Comparison of ENCODE assay signal across 21 cellular contexts in genomic region chr9:78676623-78677022, GRCh38.
DNase-seq lines count a peak whose midpoint lies in the region; ATAC-seq and TF ChIP-seq lines count a peak whose summit lies in the region.
"Had no signal": no experiment of that assay in that cellular context is flagged by ENCODE, and none has a peak within 500 bp of the region (broad histone marks: within the 10 kb centered on the region; RNA-seq: fewer than 3 reads in every experiment).

No MANE protein-coding gene starts in this region.

- H2AK9ac ChIP-seq in IMR-90 (replicated peaks; ENCODE audit: low read depth, low read length, poor library complexity) = no peak overlapping the region

- no peak overlapping the region for H4K91ac ChIP-seq in IMR-90 (ENCODE audit: insufficient read depth, low read depth, low read length)

- peak overlapping the region; percentile 67; the same call in 1 of the 2 replicates for H3K4me2 ChIP-seq in IMR-90 (ENCODE audit: low read depth, low read length)
- H3K4me2 ChIP-seq in osteoblast (ENCODE audit: insufficient read depth, low read length) = peak overlapping the region; percentile 25

- H2AFZ ChIP-seq in IMR-90 (replicated peaks; ENCODE audit: low read length, poor library complexity) (no peak overlapping the region), osteoblast (ENCODE audit: low read length) (no peak overlapping the region)

- no peak overlapping the region for H3K9ac ChIP-seq in IMR-90 (ENCODE audit: low read depth, low read length)

- H3K27ac ChIP-seq in IMR-90 (ENCODE audit: insufficient read depth, low read length) = no peak overlapping the region
- H3K27ac ChIP-seq in osteoblast (ENCODE audit: low read depth, low read length) = peak overlapping the region; percentile 76
- no peak overlapping the region for H3K27ac ChIP-seq in adrenal gland
- H3K27ac ChIP-seq: cardiac muscle cell had no signal

- H3K18ac ChIP-seq in IMR-90 (ENCODE audit: low read depth, low read length) = no peak overlapping the region; the same call in 1 of the 2 replicates

- no peak overlapping the region for H4K5ac ChIP-seq in IMR-90 (ENCODE audit: low read depth, low read length)

- no peaks in the 10 kb centered on the region for H4K20me1 ChIP-seq in IMR-90 (ENCODE audit: insufficient read depth, low read length)
- no peaks in the 10 kb centered on the region for H4K20me1 ChIP-seq in osteoblast (ENCODE audit: insufficient read depth, low read length)

- intact Hi-C loops in IMR-90 (cut with micrococcal nuclease) = no loop called here
- intact Hi-C loops in adrenal gland (cut with DNase I) = no loop called here
- intact Hi-C loops in cardiac septum (cut with DNase I) = no loop called here

- DNase-seq in AG09309 (ENCODE audit: low read depth) (peak; percentile 71), IMR-90 (peak; percentile 76), choroid plexus epithelial cell (ENCODE audit: low read depth) (peak; percentile 13), osteoblast (ENCODE audit: insufficient read length, low spot score, missing footprints) (no peak), adrenal gland (no peak), cardiac septum (ENCODE audit: low spot score) (no peak), NCI-H2081 (lab: John Stamatoyannopoulos, UW) (no peak)
- DNase-seq: activated CD4-positive, alpha-beta T cell treated with anti-CD3 and anti-CD28 coated beads, Interleukin-2, amount 10 ng/mL, durations not matched to agents 24 days and 14 days; activated naive CD8-positive, alpha-beta T cell treated with anti-CD3 and anti-CD28 coated beads, Interleukin-2, amount 10 ng/mL, durations not matched to agents 7 days and 5 days; CD8-positive, alpha-beta memory T cell; DMS79; GOT3; KBM-7; mammary epithelial cell; NCI-H1048; NCI-H187 treated with DMSO at 0.1 percent for 48 hours; PC-3; SIG-M5; stimulated activated CD8-positive, alpha-beta memory T cell treated with anti-CD3 and anti-CD28 coated beads, Interleukin-4, amount 100 ng/mL, for 48 hours had no signal

- no peak overlapping the region for H2BK5ac ChIP-seq in IMR-90 (ENCODE audit: low read depth, low read length, poor library complexity, severe bottlenecking)

- no peak for TF ChIP-seq CTCF in AG09309 (IDR thresholded peaks at IDR 0.05; ENCODE audit: control insufficient read depth, insufficient read depth, low read depth, low read length, missing control alignments)
- TF ChIP-seq CTCF in IMR-90 (conservative IDR thresholded peaks at IDR 0.05; ENCODE audit: low read depth, low read length) = no peak
- TF ChIP-seq CTCF in choroid plexus epithelial cell (conservative IDR thresholded peaks at IDR 0.05; ENCODE audit: low read depth, low read length) = no peak
- TF ChIP-seq CTCF in osteoblast (IDR thresholded peaks at IDR 0.05; ENCODE audit: extremely low read depth, low read depth, low read length) = no peak
- no peak for TF ChIP-seq CTCF in adrenal gland (IDR thresholded peaks at IDR 0.05)

- no peak overlapping the region for H2BK120ac ChIP-seq in IMR-90 (ENCODE audit: low read depth, low read length)

- no peak overlapping the region for H3K14ac ChIP-seq in IMR-90 (replicated peaks; ENCODE audit: low read depth, low read length)

- ATAC-seq in IMR-90 (ENCODE audit: low read depth) = peak; percentile 75
- no peak for ATAC-seq in GM21360 (IDR thresholded peaks at IDR 0.05; ENCODE audit: unreplicated experiment)
- ATAC-seq: PC-3 had no signal

- H3K79me1 ChIP-seq in IMR-90 (ENCODE audit: low read depth in 1 of 2, low read length in 2 of 2) = no peaks in the 10 kb centered on the region

- H2BK20ac ChIP-seq in IMR-90 (ENCODE audit: low read depth, low read length) = no peak overlapping the region

- no peaks in the 10 kb centered on the region for H3K79me2 ChIP-seq in osteoblast (ENCODE audit: insufficient read depth, low read length)

- dilution Hi-C loops in IMR-90 (cut with HindIII; ENCODE audit: low sequenced_read_pairs, unreplicated experiment) = no loop called here

- no peaks in the 10 kb centered on the region for H3K27me3 ChIP-seq in IMR-90 (ENCODE audit: control insufficient read depth, insufficient read depth, low read length)
- H3K27me3 ChIP-seq in osteoblast (ENCODE audit: insufficient read depth, low read length) = no peaks in the 10 kb centered on the region
- no peaks in the 10 kb centered on the region for H3K27me3 ChIP-seq in adrenal gland
- H3K27me3 ChIP-seq: cardiac muscle cell had no signal

- POLR2A ChIA-PET in IMR-90 (lab: Charles Lee; ENCODE audit: unreplicated experiment) = no interaction called here

- H2BK15ac ChIP-seq in IMR-90 (ENCODE audit: low read depth, low read length) = no peak overlapping the region

- H3K4me3 ChIP-seq in AG09309 (ENCODE audit: control insufficient read depth, low read depth, low read length) (no peak overlapping the region), IMR-90 (ENCODE audit: insufficient read depth, low read depth, low read length) (no peak overlapping the region), choroid plexus epithelial cell (ENCODE audit: low read depth, low read length) (no peak overlapping the region), osteoblast (ENCODE audit: insufficient read depth, low read length) (no peak overlapping the region), adrenal gland (no peak overlapping the region)
- H3K4me3 ChIP-seq: cardiac muscle cell had no signal

- CTCF ChIA-PET in IMR-90 (lab: Yijun Ruan, JAX) = interaction anchor here (1.2 to 1.4 kb wide), 2 partner anchors 13 to 66 kb away, joined by 3 read pairs; no protein-coding TSS in a partner anchor

- H4K8ac ChIP-seq in IMR-90 (ENCODE audit: low read depth in 2 of 2, low read length in 2 of 2) = no peak overlapping the region

- no peaks in the 10 kb centered on the region for H3K9me3 ChIP-seq in IMR-90 (ENCODE audit: control insufficient read depth, insufficient read depth, low read length)
- H3K9me3 ChIP-seq in osteoblast (ENCODE audit: low read depth, low read length) = no peaks in the 10 kb centered on the region
- H3K9me3 ChIP-seq in adrenal gland (replicated peaks in 1 of 3) = no peaks in the 10 kb centered on the region

- no peaks in the 10 kb centered on the region for H3K9me1 ChIP-seq in IMR-90 (ENCODE audit: insufficient read depth, low read length)

- 0 out of 2 replicates have a peak, but pooled peaks cover 2% of the 10 kb centered on the region for H3K4me1 ChIP-seq in IMR-90 (ENCODE audit: control insufficient read depth, insufficient read depth, low read length)
- H3K4me1 ChIP-seq in osteoblast (ENCODE audit: insufficient read depth, low read length) = peaks cover 15% of the 10 kb centered on the region
- no peaks in the 10 kb centered on the region for H3K4me1 ChIP-seq in adrenal gland (replicated peaks in 1 of 2)

- no peak for TF ChIP-seq POLR2A in IMR-90 (IDR thresholded peaks at IDR 0.05; ENCODE audit: low read depth, low read length)
- no peak for TF ChIP-seq POLR2A in adrenal gland (IDR thresholded peaks at IDR 0.05)

- H3K23ac ChIP-seq in IMR-90 (ENCODE audit: low read depth, low read length) = no peak overlapping the region

- no peak overlapping the region for H3K4ac ChIP-seq in IMR-90 (ENCODE audit: low read depth, low read length)

- in situ Hi-C loops in IMR-90 (cut with MboI; ENCODE audit: low sequenced_read_pairs) = no loop called here

- H3K36me3 ChIP-seq in IMR-90 (ENCODE audit: control insufficient read depth, insufficient read depth, low read length) (no peaks in the 10 kb centered on the region), osteoblast (ENCODE audit: insufficient read depth, low read length) (no peaks in the 10 kb centered on the region), adrenal gland (replicated peaks in 1 of 2) (no peaks in the 10 kb centered on the region)
- H3K36me3 ChIP-seq: cardiac muscle cell had no signal

- no TSS peak for BruUV-seq in IMR-90 (replicated peaks; lab: Mats Ljungman, UMichigan)

- TF ChIP-seq RAD21 in IMR-90 (IDR thresholded peaks at IDR 0.05; ENCODE audit: low read length) = no peak

- H2AK5ac ChIP-seq in IMR-90 (ENCODE audit: low read depth, low read length) = no peak overlapping the region

- H3K56ac ChIP-seq in IMR-90 (ENCODE audit: extremely low read depth, insufficient read depth, low read length) = no peak overlapping the region

TF ChIP-seq in IMR-90, 13 proteins besides CTCF, POLR2A, EP300 and RAD21:
- TF ChIP-seq SMC3 (IDR thresholded peaks at IDR 0.05; ENCODE audit: low read depth, low read length) (no peak), FOS (IDR thresholded peaks at IDR 0.05; ENCODE audit: low read depth, low read length) (no peak), RFX5 (IDR thresholded peaks at IDR 0.05; ENCODE audit: low read depth, low read length) (no peak), RCOR1 (IDR thresholded peaks at IDR 0.05; ENCODE audit: insufficient replicate concordance, low read length) (no peak), BHLHE40 (IDR thresholded peaks at IDR 0.05; ENCODE audit: low read depth, low read length) (no peak), NFE2L2 (IDR thresholded peaks at IDR 0.05; ENCODE audit: low read depth, low read length) (no peak), MAZ (IDR thresholded peaks at IDR 0.05; ENCODE audit: borderline replicate concordance, low read depth, low read length) (no peak), CEBPB (IDR thresholded peaks at IDR 0.05; ENCODE audit: low read depth, low read length) (peak; percentile 64)
- TF ChIP-seq, protein P1, sequence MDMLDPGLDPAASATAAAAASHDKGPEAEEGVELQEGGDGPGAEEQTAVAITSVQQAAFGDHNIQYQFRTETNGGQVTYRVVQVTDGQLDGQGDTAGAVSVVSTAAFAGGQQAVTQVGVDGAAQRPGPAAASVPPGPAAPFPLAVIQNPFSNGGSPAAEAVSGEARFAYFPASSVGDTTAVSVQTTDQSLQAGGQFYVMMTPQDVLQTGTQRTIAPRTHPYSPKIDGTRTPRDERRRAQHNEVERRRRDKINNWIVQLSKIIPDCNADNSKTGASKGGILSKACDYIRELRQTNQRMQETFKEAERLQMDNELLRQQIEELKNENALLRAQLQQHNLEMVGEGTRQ (IDR thresholded peaks at IDR 0.05; ENCODE audit: low read depth, low read length) = no peak

Comparison
In these comparisons a context has a peak if more than half of its experiments do, and no peak if none do; other contexts are left out.
1. DNase-seq: peak in AG09309 (single experiment), IMR-90 (single experiment) and choroid plexus epithelial cell (single experiment); none in osteoblast (single experiment), adrenal gland (0 of 7), cardiac septum (single experiment) and NCI-H2081 (0 of 2).